In genomic region chr10:124064158-124064603, GRCh38 we compare ENCODE assay signal across 10 cellular contexts. TPM values are rescaled to one million over a fixed set of nuclear protein-coding genes. Genes with fewer than 3 reads are reported as not detected.
DNase-seq lines count a peak whose midpoint lies in the region; ATAC-seq, FAIRE-seq and TF ChIP-seq lines count a peak whose summit lies in the region.
"Had no signal": no experiment of that assay in that cellular context is flagged by ENCODE, and none has a peak within 500 bp of the region (broad histone marks: within the 10 kb centered on the region; RNA-seq: fewer than 3 reads in every experiment).

No MANE protein-coding gene starts in this region.

- intact Hi-C loops in ovary (cut with DNase I): no loop called here

- WGBS in ovary, 3 donors: 9 to 27% (median 22%) methylated on average over 13 of the region's 13 CpGs

- H3K9me3 ChIP-seq in ovary: no peaks in the 10 kb centered on the region
- H3K9me3 ChIP-seq: right atrium auricular region had no signal

- H3K36me3 ChIP-seq in ovary: no peaks in the 10 kb centered on the region
- H3K36me3 ChIP-seq: right atrium auricular region had no signal

- H3K27ac ChIP-seq in caudate nucleus (ENCODE audit: low read depth, low read length) (peak overlapping the region; percentile 58), ovary (peak overlapping the region; percentile 52 to 73)
- H3K27ac ChIP-seq: right atrium auricular region had no signal

- peak; percentile 75 for FAIRE-seq in GM18507 (lab: Jason Lieb, UNC)

- peaks cover 29% of the 10 kb centered on the region for H3K4me1 ChIP-seq in ovary (ENCODE audit: insufficient read depth)

- DNase-seq in GM18507 (ENCODE audit: extremely low spot score, insufficient read length, low read depth) (peak; percentile 20), caudate nucleus (lab: John Stamatoyannopoulos, UW) (no peak), ovary (peak in 4 of 5 donors; percentile 46 to 61 (median 50)), AML-193 (lab: John Stamatoyannopoulos, UW) (no peak)

- no peak for TF ChIP-seq CTCF in ovary (IDR thresholded peaks at IDR 0.05)

- H3K27me3 ChIP-seq in ovary: no peaks in the 10 kb centered on the region
- H3K27me3 ChIP-seq: right atrium auricular region had no signal

- H3K4me3 ChIP-seq in ovary: no peak overlapping the region
- H3K4me3 ChIP-seq: right atrium auricular region had no signal

- no peak for TF ChIP-seq POLR2A in ovary (IDR thresholded peaks at IDR 0.05)

- TF ChIP-seq EP300 in ovary (IDR thresholded peaks at IDR 0.05): no peak

- ATAC-seq in HG02852 (IDR thresholded peaks at IDR 0.05; ENCODE audit: unreplicated experiment) (peak; percentile 43), HG03135 (IDR thresholded peaks at IDR 0.05; ENCODE audit: unreplicated experiment) (no peak), GM19351 (IDR thresholded peaks at IDR 0.05; ENCODE audit: unreplicated experiment) (no peak), HG03097 (IDR thresholded peaks at IDR 0.05; ENCODE audit: low FRiP score, unreplicated experiment) (no peak)

RNA-seq across cellular contexts. Expression of gene CHST15, which starts 29.2 kb away (rescaled TPM):
- 10 to 100 TPM; 45.8 to 93.0 (median 67.1) TPM for total RNA-seq in ovary
- 10 to 100 TPM; 35.9 to 37.2 TPM for polyA plus RNA-seq in ovary
- total RNA-seq: T-helper 2 cell treated with Interferon-gamma antibody and Interleukin-4, amounts not matched to agents 100 ng/mL and 5 ng/mL, for 36 hours had no signal

Comparison
In these comparisons a context has a peak if more than half of its experiments do, and no peak if none do; other contexts are left out.
1. DNase-seq: peak in GM18507 (single experiment) and ovary (4 of 5); none in caudate nucleus (0 of 61) and AML-193 (0 of 2).